Comparison of ENCODE assay signal across 8 cellular contexts in genomic region chr1:39657923-39658485, GRCh38. TPM values are rescaled to one million over a fixed set of nuclear protein-coding genes. Genes with fewer than 3 reads are reported as not detected.
DNase-seq lines count a peak whose midpoint lies in the region; ATAC-seq and TF ChIP-seq lines count a peak whose summit lies in the region.

No MANE protein-coding gene starts in this region.

- CTCF ChIA-PET in GM10248 (lab: Yijun Ruan, JAX) = interaction anchor here (0.6 to 13.2 kb wide), 55 partner anchors 8 to 566 kb away, joined by 3 to 307 read pairs (median 5); partner anchors contain the start of genes HEYL, HPCAL4, NT5C1A and PABPC4
- CTCF ChIA-PET in activated naive CD4-positive, alpha-beta T cell treated with anti-CD3 and anti-CD28 coated beads, Interleukin-2, amount 10 ng/mL, durations not matched to agents 7 days and 5 days (lab: Charles Lee) = interaction anchor here (0.7 to 7.8 kb wide), 29 partner anchors 8 to 735 kb away, joined by 3 to 126 read pairs (median 4); partner anchors contain the start of genes HPCAL4 and NT5C1A

- POLR2A ChIA-PET in GM10248 (lab: Yijun Ruan, JAX) = interaction anchor here (0.5 kb wide), 1 partner anchor 105 kb away, joined by 3 read pairs; no protein-coding TSS in a partner anchor

- H3K4me1 Mint-ChIP-seq in activated naive CD4-positive, alpha-beta T cell treated with anti-CD3 and anti-CD28 coated beads, Interleukin-2, amount 10 ng/mL, durations not matched to agents 7 days and 5 days = peaks cover 9% of the 10 kb centered on the region

- TF ChIP-seq CTCF in GM10248 (IDR thresholded peaks at IDR 0.05; ENCODE audit: control extremely low read depth, extremely low read depth, low read depth, missing control alignments) = peak; percentile 81

- H3K27me3 Mint-ChIP-seq in activated naive CD4-positive, alpha-beta T cell treated with anti-CD3 and anti-CD28 coated beads, Interleukin-2, amount 10 ng/mL, durations not matched to agents 7 days and 5 days = peaks cover 49% of the 10 kb centered on the region

- DNase-seq in GM10248 (ENCODE audit: extremely low spot score) = peak; percentile 72
- peak; percentile 81 for DNase-seq in LHCN-M2 (ENCODE audit: low read depth)
- DNase-seq in SK-N-DZ (ENCODE audit: low spot score) = peak; percentile 69
- peak; percentile 78 for DNase-seq in activated naive CD4-positive, alpha-beta T cell treated with anti-CD3 and anti-CD28 coated beads, Interleukin-2, amount 10 ng/mL, durations not matched to agents 7 days and 5 days
- DNase-seq in left cardiac atrium = peak; percentile 64
- peak; percentile 77 for DNase-seq in sciatic nerve (ENCODE audit: low spot score)
- DNase-seq in occipital lobe (lab: John Stamatoyannopoulos, UW) = no peak

- H3K4me3 Mint-ChIP-seq in activated naive CD4-positive, alpha-beta T cell treated with anti-CD3 and anti-CD28 coated beads, Interleukin-2, amount 10 ng/mL, durations not matched to agents 7 days and 5 days = no peak overlapping the region

- intact Hi-C loops in left cardiac atrium (cut with DNase I) = no loop called here
- intact Hi-C loops in sciatic nerve (cut with DNase I) = no loop called here

- no peaks in the 10 kb centered on the region for H3K9me3 Mint-ChIP-seq in activated naive CD4-positive, alpha-beta T cell treated with anti-CD3 and anti-CD28 coated beads, Interleukin-2, amount 10 ng/mL, durations not matched to agents 7 days and 5 days

- peak overlapping the region; percentile 67 for H3K27ac Mint-ChIP-seq in activated naive CD4-positive, alpha-beta T cell treated with anti-CD3 and anti-CD28 coated beads, Interleukin-2, amount 10 ng/mL, durations not matched to agents 7 days and 5 days

- H3K36me3 Mint-ChIP-seq in activated naive CD4-positive, alpha-beta T cell treated with anti-CD3 and anti-CD28 coated beads, Interleukin-2, amount 10 ng/mL, durations not matched to agents 7 days and 5 days = no peaks in the 10 kb centered on the region

- ATAC-seq in left cardiac atrium (peak; percentile 50 to 53), sciatic nerve (peak; percentile 29), HG03175 (IDR thresholded peaks at IDR 0.05; ENCODE audit: unreplicated experiment) (no peak)

RNA-seq across cellular contexts. Expression of gene NT5C1A, which starts 13.9 kb away (rescaled TPM):
- not detected in 2 replicates for total RNA-seq in LHCN-M2 (2014; rRNA removed)
- polyA plus RNA-seq in LHCN-M2 (2012) = not detected
- polyA plus RNA-seq in SK-N-DZ (2014; cell fraction: cytosol; rRNA removed) = 0.22 and 0.23 TPM in 2 replicates
- not detected in 2 replicates for polyA plus RNA-seq in SK-N-DZ (2014; cell fraction: nucleus; rRNA removed)
- total RNA-seq in left cardiac atrium = 10 to 100 TPM; 10.6 to 22.8 TPM
- total RNA-seq in sciatic nerve = 1.4 TPM
- total RNA-seq in occipital lobe = 0.94 TPM

RNA-seq across cellular contexts. Expression of gene HEYL, which starts 18.6 kb away (rescaled TPM):
- total RNA-seq in LHCN-M2 (2014; rRNA removed) = 41.6 and 52.6 TPM in 2 replicates
- 66.9 TPM for polyA plus RNA-seq in LHCN-M2 (2012)
- 0.80 and 0.92 TPM in 2 replicates for polyA plus RNA-seq in SK-N-DZ (2014; cell fraction: cytosol; rRNA removed)
- 0.82 and 0.85 TPM in 2 replicates for polyA plus RNA-seq in SK-N-DZ (2014; cell fraction: nucleus; rRNA removed)
- 10 to 100 TPM; 19.1 to 40.0 TPM for total RNA-seq in left cardiac atrium
- total RNA-seq in sciatic nerve = 10.6 TPM
- total RNA-seq in occipital lobe = 0.47 TPM

RNA-seq across cellular contexts. Expression of gene HPCAL4, which starts 33.2 kb away (rescaled TPM):
- 1.6 and 3.1 TPM in 2 replicates for total RNA-seq in LHCN-M2 (2014; rRNA removed)
- polyA plus RNA-seq in LHCN-M2 (2012) = 0.05 TPM
- 0.14 and 0.59 TPM in 2 replicates for polyA plus RNA-seq in SK-N-DZ (2014; cell fraction: cytosol; rRNA removed)
- 0.05 and 0.17 TPM in 2 replicates for polyA plus RNA-seq in SK-N-DZ (2014; cell fraction: nucleus; rRNA removed)
- total RNA-seq in left cardiac atrium = 1 to 10 TPM in 1 of 2 donors, under 1 TPM in 1; 0.58 to 2.6 TPM
- total RNA-seq in sciatic nerve = not detected
- total RNA-seq in occipital lobe = 51.2 TPM

Comparison
In these comparisons a context has a peak if more than half of its experiments do, and no peak if none do; other contexts are left out.
1. RNA of gene HPCAL4, which starts 33.2 kb away (total RNA-seq): 51.2 TPM in occipital lobe (single experiment); 1.6 to 3.1 TPM in LHCN-M2, 0.58 to 2.6 TPM in left cardiac atrium and not detected in sciatic nerve (single experiment); every median in the first group is over 10 times any median in the second.